In the genomic region with DNA sequence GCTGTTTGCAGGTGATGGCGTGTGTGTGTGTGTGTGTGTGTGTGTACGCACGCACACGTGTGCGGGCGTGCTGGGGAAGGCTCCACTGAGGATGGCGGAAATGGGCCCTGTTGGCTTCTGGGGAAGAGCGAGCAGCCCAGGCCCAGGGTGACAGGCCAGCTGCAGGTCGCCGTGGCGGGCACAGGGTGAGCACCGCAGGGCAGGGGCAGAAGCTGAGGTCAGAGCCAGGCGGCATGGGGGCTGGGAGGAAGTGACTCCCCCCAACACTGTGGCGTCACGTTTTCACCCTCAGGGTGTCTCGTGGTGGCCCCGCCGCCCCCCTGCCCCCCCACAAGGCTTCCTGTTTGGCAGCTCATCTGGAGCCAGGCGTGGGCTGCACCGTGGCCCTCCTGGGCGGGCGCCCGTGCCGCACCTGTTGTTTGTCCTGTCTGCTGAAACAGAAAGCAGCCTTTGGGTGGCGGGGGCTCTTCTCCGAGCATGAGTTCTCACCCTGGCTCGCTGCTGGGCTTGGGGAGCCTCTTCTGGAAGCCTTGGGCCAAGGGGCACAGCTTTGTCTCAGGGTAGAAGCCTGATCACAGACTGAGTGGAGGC, we compare ENCODE assay signal across 8 cellular contexts. TPM values are rescaled to one million over a fixed set of nuclear protein-coding genes. Genes with fewer than 3 reads are reported as not detected.
A peak's percentile ranks its signal among the peaks of the same experiment; 100 is the strongest.
DNase-seq lines count a peak whose midpoint lies in the region; ATAC-seq and TF ChIP-seq lines count a peak whose summit lies in the region.

No MANE protein-coding gene starts in this region.

- peak; percentile 71 for ATAC-seq in CD4-positive, alpha-beta T cell (ENCODE audit: poor library complexity)
- ATAC-seq in GM21367 (IDR thresholded peaks at IDR 0.05; ENCODE audit: unreplicated experiment) (peak; percentile 46), heart right ventricle (peak; percentile 3 to 48 (median 26))

- peak overlapping the region; percentile 85 for H3K4me3 Mint-ChIP-seq in CD4-positive, alpha-beta T cell

- H3K4me1 ChIP-seq in KMS-11 (ENCODE audit: low read depth, poor library complexity, severe bottlenecking): peaks cover 81% of the 10 kb centered on the region
- peaks cover 26 to 94% (median 83%) of the 10 kb centered on the region in 9 donors for H3K4me1 ChIP-seq in heart right ventricle

- intact Hi-C loops in CD4-positive, alpha-beta T cell (cut with DNase I, micrococcal nuclease): loop anchor here (1.0 to 5.0 kb wide), 6 partner anchors 9 to 1259 kb away; a partner anchor contains a TSS
- intact Hi-C loops in heart right ventricle (cut with DNase I): loop anchor here in 4 of 10 donors (5.0 kb wide), 2 partner anchors 34 to 39 kb away; no protein-coding TSS in a partner anchor

- H3K27me3 ChIP-seq in CD4-positive, alpha-beta T cell (ENCODE audit: control insufficient read depth, insufficient read depth, low read length): no peaks in the 10 kb centered on the region
- H3K27me3 ChIP-seq in KMS-11 (ENCODE audit: insufficient read depth, low read depth) (no peaks in the 10 kb centered on the region), heart right ventricle (no peaks in the 10 kb centered on the region)

- no peak overlapping the region for H3K4me3 ChIP-seq in KMS-11 (IDR thresholded peaks at IDR 0.05; ENCODE audit: insufficient read depth, low read depth, low read length)
- peak overlapping the region in 7 of 10 donors; percentile 3 to 23 (median 9) for H3K4me3 ChIP-seq in heart right ventricle

- H3K4me1 Mint-ChIP-seq in CD4-positive, alpha-beta T cell (ENCODE audit: low read depth): peaks cover 95% of the 10 kb centered on the region

- peaks cover 4% of the 10 kb centered on the region for H3K27me3 Mint-ChIP-seq in CD4-positive, alpha-beta T cell

- H2AFZ ChIP-seq in KMS-11 (ENCODE audit: low read depth): no peak overlapping the region

- CTCF ChIA-PET in CD4-positive, alpha-beta T cell (lab: Charles Lee): interaction anchor here (0.6 to 2.2 kb wide), 8 partner anchors 8 to 468 kb away, joined by 3 to 14 read pairs (median 4); no protein-coding TSS in a partner anchor

- H3K27ac ChIP-seq in CD4-positive, alpha-beta T cell (ENCODE audit: low read depth, low read length): peak overlapping the region; percentile 99
- H3K27ac ChIP-seq in KMS-11: peak overlapping the region; percentile 82
- H3K27ac ChIP-seq in heart right ventricle: peak overlapping the region in 9 of 10 donors; percentile 39 to 95 (median 47)

- H4K20me1 ChIP-seq in KMS-11 (ENCODE audit: insufficient read depth): peaks cover 35% of the 10 kb centered on the region

- peak overlapping the region; percentile 46; the same call in 1 of the 2 replicates for H3K9ac ChIP-seq in KMS-11

- 36 to 42% methylated on average over 22 to 27 of the region's 27 CpGs for WGBS in heart right ventricle, 2 donors

- peaks cover 7% of the 10 kb centered on the region for H3K36me3 ChIP-seq in KMS-11 (ENCODE audit: insufficient read depth)
- H3K36me3 ChIP-seq in heart right ventricle: peaks cover 0 to 84% (median 18%) of the 10 kb centered on the region in 9 donors

- H3K9me3 ChIP-seq in CD4-positive, alpha-beta T cell (ENCODE audit: control insufficient read depth, low read length): no peaks in the 10 kb centered on the region
- no peaks in the 10 kb centered on the region for H3K9me3 ChIP-seq in heart right ventricle

- peaks cover 90% of the 10 kb centered on the region for H3K79me2 ChIP-seq in KMS-11 (ENCODE audit: insufficient read depth, low read depth)

- no peak for TF ChIP-seq CTCF in CD4-positive, alpha-beta T cell (IDR thresholded peaks at IDR 0.05)
- TF ChIP-seq CTCF in KMS-11 (conservative IDR thresholded peaks at IDR 0.05; ENCODE audit: low read depth, low read length) (no peak), heart right ventricle (IDR thresholded peaks at IDR 0.05) (no peak)

- peak overlapping the region; percentile 94 for H3K4me2 ChIP-seq in KMS-11

- POLR2A ChIA-PET in CD4-positive, alpha-beta T cell (lab: Charles Lee): interaction anchor here (0.6 to 7.1 kb wide), 33 partner anchors 8 to 1712 kb away, joined by 3 to 150 read pairs (median 5); a partner anchor contains a TSS

- peaks cover 99% of the 10 kb centered on the region for H3K36me3 Mint-ChIP-seq in CD4-positive, alpha-beta T cell (ENCODE audit: low read depth)

- no peaks in the 10 kb centered on the region for H3K9me3 Mint-ChIP-seq in CD4-positive, alpha-beta T cell

- peak; percentile 83 to 96 (median 92) for DNase-seq in CD4-positive, alpha-beta T cell
- DNase-seq in activated CD8-positive, alpha-beta memory T cell treated with anti-CD3 and anti-CD28 coated beads for 4 hours (ENCODE audit: low read depth in 2 of 2): peak; percentile 83 to 87
- peak; percentile 57 to 66 for DNase-seq in heart right ventricle
- DNase-seq in stimulated activated CD4-positive, alpha-beta T cell treated with anti-CD3 and anti-CD28 coated beads, Interleukin-2, amount 100 ng/mL, for 48 hours: peak; percentile 59 to 72
- DNase-seq in DMS 273 treated with DMSO at 0.1 percent for 48 hours (lab: John Stamatoyannopoulos, UW): no peak
- DNase-seq in pons (ENCODE audit: low spot score): no peak

- H3K27ac Mint-ChIP-seq in CD4-positive, alpha-beta T cell: peak overlapping the region; percentile 96

RNA-seq across cellular contexts. Expression of a gene that starts 7.1 kb away (rescaled TPM):
- total RNA-seq in CD4-positive, alpha-beta T cell: 100 to 1,000 TPM; 604 to 645 TPM
- 100 to 1,000 TPM in 1 of 10 donors, 10 to 100 TPM in 9; 35.5 to 119 (median 50.2) TPM for total RNA-seq in heart right ventricle
- polyA plus RNA-seq in heart right ventricle: 100 to 1,000 TPM in 1 of 2 donors, 10 to 100 TPM in 1; 47.6 to 104 TPM

RNA-seq across cellular contexts. Expression of a gene that starts 47.3 kb away (rescaled TPM):
- 10 to 100 TPM; 58.8 to 60.7 TPM for total RNA-seq in CD4-positive, alpha-beta T cell
- total RNA-seq in heart right ventricle: 10 to 100 TPM; 11.8 to 19.9 (median 15.5) TPM
- polyA plus RNA-seq in heart right ventricle: 10 to 100 TPM in 1 of 2 donors, 1 to 10 TPM in 1; 6.2 to 18.9 TPM

Comparison
In these comparisons a context has a peak if more than half of its experiments do, and no peak if none do; other contexts are left out.
1. DNase-seq: peak in CD4-positive, alpha-beta T cell (10 of 10), activated CD8-positive, alpha-beta memory T cell treated with anti-CD3 and anti-CD28 coated beads for 4 hours (2 of 2), heart right ventricle (2 of 2) and stimulated activated CD4-positive, alpha-beta T cell treated with anti-CD3 and anti-CD28 coated beads, Interleukin-2, amount 100 ng/mL, for 48 hours (2 of 2); none in DMS 273 treated with DMSO at 0.1 percent for 48 hours (single experiment) and pons (single experiment).
2. H3K27ac ChIP-seq: peak in every context shown above with its lines; median percentile 99 in CD4-positive, alpha-beta T cell; 82 in KMS-11; 47 in heart right ventricle.
3. RNA of a gene that starts 7.1 kb away (total RNA-seq): 604 to 645 TPM in CD4-positive, alpha-beta T cell; 35.5 to 119 TPM in heart right ventricle; every median in the first group is over 4 times any median in the second.
4. Peak in every context shown above with its lines, with median percentiles within 50 percentile points of each other: ATAC-seq.